ENCODE assay signal across 8 cellular contexts in the genomic region with DNA sequence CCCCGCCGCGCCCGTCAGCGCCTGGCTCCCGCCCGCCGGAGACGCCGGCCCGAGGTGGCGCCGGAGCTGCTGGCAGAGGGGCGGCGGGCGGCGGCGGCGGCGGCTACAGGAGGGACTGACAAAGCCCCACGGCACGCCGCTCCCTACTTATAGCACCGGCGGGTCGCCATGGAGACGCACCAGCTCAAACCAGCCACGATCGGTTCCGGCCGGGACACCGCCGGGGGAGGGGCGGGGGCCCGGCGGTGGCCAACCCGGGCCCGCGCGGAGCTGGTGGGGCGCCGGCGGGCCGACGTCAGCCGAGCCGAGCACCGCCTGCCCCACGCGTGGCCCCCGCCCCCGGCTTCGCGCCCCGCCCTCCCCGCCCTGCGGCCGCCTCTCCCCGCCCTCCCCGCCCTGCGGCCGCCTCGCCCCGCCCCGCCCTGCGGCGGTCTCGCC. TPM values are rescaled to one million over a fixed set of nuclear protein-coding genes. Genes with fewer than 3 reads are reported as not detected.
DNase-seq lines count a peak whose midpoint lies in the region; ATAC-seq and TF ChIP-seq lines count a peak whose summit lies in the region.

A gene (minus strand): TSS at position 120 of the 438 bp plus-strand sequence. CDS start 3,295 bp downstream, outside the sequence.

- peaks cover 41% of the 10 kb centered on the region for H3K4me1 Mint-ChIP-seq in activated CD4-positive, alpha-beta T cell treated with anti-CD3 and anti-CD28 coated beads, Interleukin-2, amount 10 ng/mL, durations not matched to agents 24 days and 14 days

- no peaks in the 10 kb centered on the region for H3K9me3 Mint-ChIP-seq in activated CD4-positive, alpha-beta T cell treated with anti-CD3 and anti-CD28 coated beads, Interleukin-2, amount 10 ng/mL, durations not matched to agents 24 days and 14 days

- H3K27me3 ChIP-seq in BE2C (no peaks in the 10 kb centered on the region), liver (ENCODE audit: control insufficient read depth in 4 of 4, insufficient read depth in 4 of 4, low read length in 3 of 4) (no peaks in the 10 kb centered on the region)

- H3K27me3 Mint-ChIP-seq in activated CD4-positive, alpha-beta T cell treated with anti-CD3 and anti-CD28 coated beads, Interleukin-2, amount 10 ng/mL, durations not matched to agents 24 days and 14 days: no peaks in the 10 kb centered on the region

- peak within 1 kb of the TSS; percentile 96 for H3K27ac Mint-ChIP-seq in activated CD4-positive, alpha-beta T cell treated with anti-CD3 and anti-CD28 coated beads, Interleukin-2, amount 10 ng/mL, durations not matched to agents 24 days and 14 days

- peak within 1 kb of the TSS; percentile 90 for H3K4me3 Mint-ChIP-seq in activated CD4-positive, alpha-beta T cell treated with anti-CD3 and anti-CD28 coated beads, Interleukin-2, amount 10 ng/mL, durations not matched to agents 24 days and 14 days

- peaks cover 30% of the 10 kb centered on the region for H3K36me3 ChIP-seq in BE2C
- peaks cover 4 to 17% (median 14%) of the 10 kb centered on the region in 4 donors for H3K36me3 ChIP-seq in liver (ENCODE audit: control insufficient read depth in 4 of 4, insufficient read depth in 3 of 4, low read depth in 1 of 4, low read length in 3 of 4)

- H3K9me3 ChIP-seq in BE2C (0 out of 2 replicates have a peak, but pooled peaks cover 4% of the 10 kb centered on the region), liver (ENCODE audit: control insufficient read depth in 4 of 4, low read length in 3 of 4) (no peaks in the 10 kb centered on the region)

- WGBS in liver: under 1% methylated on average over 68 of the region's 68 CpGs

- DNase-seq in BE2C (peak; percentile 99), NCI-H526 treated with DMSO at 0.1 percent for 48 hours (lab: John Stamatoyannopoulos, UW) (peak; percentile 93), cortex of kidney (lab: John Stamatoyannopoulos, UW) (peak; percentile 49)
- peak; percentile 98 for DNase-seq in activated CD4-positive, alpha-beta T cell treated with anti-CD3 and anti-CD28 coated beads, Interleukin-2, amount 10 ng/mL, durations not matched to agents 24 days and 14 days
- DNase-seq in stimulated activated CD4-positive, alpha-beta T cell treated with anti-CD3 and anti-CD28 coated beads, Interleukin-4, amount 100 ng/mL, for 24 hours: peak; percentile 99

- peaks cover 27% of the 10 kb centered on the region for H3K36me3 Mint-ChIP-seq in activated CD4-positive, alpha-beta T cell treated with anti-CD3 and anti-CD28 coated beads, Interleukin-2, amount 10 ng/mL, durations not matched to agents 24 days and 14 days (ENCODE audit: low read depth)

- intact Hi-C loops in activated CD4-positive, alpha-beta T cell treated with anti-CD3 and anti-CD28 coated beads, Interleukin-2, amount 10 ng/mL, durations not matched to agents 24 days and 14 days (cut with micrococcal nuclease): loop anchor here (1.0 to 10.0 kb wide), 8 partner anchors 40 to 1025 kb away; a partner anchor contains a TSS

- H3K4me1 ChIP-seq in BE2C (peaks cover 9% of the 10 kb centered on the region), liver (ENCODE audit: control insufficient read depth in 4 of 4, insufficient read depth in 4 of 4, low read length in 3 of 4) (peaks cover 5 to 42% (median 23%) of the 10 kb centered on the region in 4 donors)

- ATAC-seq in GM19351 (IDR thresholded peaks at IDR 0.05; ENCODE audit: unreplicated experiment) (peak; percentile 69), HG03520 (IDR thresholded peaks at IDR 0.05; ENCODE audit: unreplicated experiment) (peak; percentile 65)

- peak within 1 kb of the TSS; percentile 91 to 99 for H3K9ac ChIP-seq in liver (ENCODE audit: low read depth in 1 of 2, low read length in 2 of 2)

- H3K27ac ChIP-seq in liver (ENCODE audit: low read depth in 1 of 2, low read length in 2 of 2): peak within 1 kb of the TSS; percentile 99

- TF ChIP-seq CTCF in BE2C (IDR thresholded peaks at IDR 0.05; ENCODE audit: low read depth, low read length) (no peak), liver (IDR thresholded peaks at IDR 0.05; ENCODE audit: low read depth, low read length, missing input control) (no peak)

- no peak for TF ChIP-seq RAD21 in liver (IDR thresholded peaks at IDR 0.05)

- H3K4me3 ChIP-seq in BE2C (ENCODE audit: low read depth, low read length) (peak within 1 kb of the TSS; percentile 80), liver (ENCODE audit: low read depth in 1 of 3, low read length in 3 of 3) (peak within 1 kb of the TSS; percentile 90 to 98 (median 93))

TF ChIP-seq in liver, 16 proteins besides CTCF, POLR2A, EP300 and RAD21:
- TF ChIP-seq NR2F2 (IDR thresholded peaks at IDR 0.05): no peak

RNA-seq across cellular contexts. Expression of the gene that starts here (rescaled TPM):
- 216 TPM for polyA plus RNA-seq in BE2C (2012; ENCODE audit: insufficient read depth, insufficient read length, low read depth)
- 267 and 273 TPM in 2 replicates for total RNA-seq in activated CD4-positive, alpha-beta T cell treated with anti-CD3 and anti-CD28 coated beads, Interleukin-2, amount 10 ng/mL, durations not matched to agents 24 days and 14 days
- total RNA-seq in liver: 10 to 100 TPM; 45.3 to 75.8 TPM
- 10 to 100 TPM in 1 of 2 donors, 1 to 10 TPM in 1; 8.3 to 50.9 TPM for polyA plus RNA-seq in liver

Comparison
In these comparisons a context has a peak if more than half of its experiments do, and no peak if none do; other contexts are left out.
1. Peak in every context shown above with its lines: DNase-seq, ATAC-seq, H3K4me3 ChIP-seq and H3K27ac ChIP-seq.
2. DNase-seq: peak in every context shown above with its lines; median percentile 99 in BE2C; 99 in stimulated activated CD4-positive, alpha-beta T cell treated with anti-CD3 and anti-CD28 coated beads, Interleukin-4, amount 100 ng/mL, for 24 hours; 98 in activated CD4-positive, alpha-beta T cell treated with anti-CD3 and anti-CD28 coated beads, Interleukin-2, amount 10 ng/mL, durations not matched to agents 24 days and 14 days; 93 in NCI-H526 treated with DMSO at 0.1 percent for 48 hours; 49 in cortex of kidney.